22 cellular contexts compared by ENCODE assay signal in the genomic region with DNA sequence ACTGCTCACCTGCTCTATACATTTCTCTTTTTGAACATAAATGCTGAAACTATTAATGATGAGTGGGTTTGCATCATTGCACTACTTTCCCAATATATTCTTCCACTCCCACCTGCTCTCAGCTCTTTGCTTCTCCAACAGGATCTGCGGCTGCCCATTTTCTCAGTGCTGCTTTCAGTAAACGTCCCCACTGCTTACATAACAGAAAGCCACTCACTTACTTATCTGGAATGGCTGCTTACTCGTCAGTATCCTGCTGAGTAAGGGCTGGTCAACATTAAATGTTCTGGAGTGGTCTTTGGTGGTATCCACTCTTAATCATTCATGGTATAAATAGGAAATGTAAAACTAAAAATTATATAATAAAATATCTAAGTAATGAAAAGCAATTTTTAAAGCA.
DNase-seq lines count a peak whose midpoint lies in the region; ATAC-seq and TF ChIP-seq lines count a peak whose summit lies in the region.
"Had no signal": no experiment of that assay in that cellular context is flagged by ENCODE, and none has a peak within 500 bp of the region (broad histone marks: within the 10 kb centered on the region; RNA-seq: fewer than 3 reads in every experiment).

No MANE protein-coding gene starts in this region.

- H3K27ac ChIP-seq in colonic mucosa, result no peak overlapping the region
- H3K27ac ChIP-seq: A549; BLaER1 treated with 17β-estradiol and CSF1 and Interleukin-3, amounts not matched to agents 10 nM and 100 nM had no signal

- H3K9me3 Mint-ChIP-seq in WTC11, result peaks cover 3% of the 10 kb centered on the region; the same call in 1 of the 2 replicates
- H3K9me3 Mint-ChIP-seq: CD4-positive, alpha-beta T cell; H9 had no signal

- no peak overlapping the region for H3K27ac Mint-ChIP-seq in WTC11
- H3K27ac Mint-ChIP-seq: CD14-positive monocyte; CD4-positive, alpha-beta T cell; CD8-positive, alpha-beta memory T cell; H9 had no signal

- TF ChIP-seq CTCF in WTC11 (IDR thresholded peaks at IDR 0.05) (no peak), colonic mucosa (IDR thresholded peaks at IDR 0.05) (no peak)

- no peaks in the 10 kb centered on the region for H3K4me1 ChIP-seq in colonic mucosa
- H3K4me1 ChIP-seq: A549; BE2C; BLaER1 treated with 17β-estradiol and CSF1 and Interleukin-3, amounts not matched to agents 10 nM and 100 nM had no signal

- H3K27me3 Mint-ChIP-seq in WTC11 (ENCODE audit: low read depth), result no peaks in the 10 kb centered on the region
- H3K27me3 Mint-ChIP-seq: CD4-positive, alpha-beta T cell had no signal

- H3K27me3 ChIP-seq in colonic mucosa, result no peaks in the 10 kb centered on the region
- H3K27me3 ChIP-seq: BE2C; BLaER1 treated with 17β-estradiol and CSF1 and Interleukin-3, amounts not matched to agents 10 nM and 100 nM had no signal

- H3K4me3 Mint-ChIP-seq in WTC11, result no peak overlapping the region
- H3K4me3 Mint-ChIP-seq: CD14-positive monocyte; CD4-positive, alpha-beta T cell; CD8-positive, alpha-beta memory T cell; H9 had no signal

- peak; percentile 65 for ATAC-seq in WTC11
- no peak for ATAC-seq in GM21528 (IDR thresholded peaks at IDR 0.05; ENCODE audit: low FRiP score, unreplicated experiment)
- ATAC-seq: A549, GM12878, HCT116 had no signal

- peak; percentile 11 for DNase-seq in COR-L47 (lab: John Stamatoyannopoulos, UW)
- DNase-seq in WTC11 (ENCODE audit: low spot score), result no peak
- DNase-seq in inferior parietal cortex (ENCODE audit: extremely low spot score), result peak; percentile 9
- peak; percentile 45 for DNase-seq in putamen (ENCODE audit: low spot score)
- DNase-seq in colonic mucosa, result no peak
- DNase-seq in activated T-cell treated with anti-CD3 and anti-CD28 coated beads for 4 hours, result no peak
- DNase-seq in GM03348 (ENCODE audit: low spot score), result no peak
- DNase-seq: 8988T; ACHN; AML-193; BE2C; Calu3; CD4-positive, alpha-beta T cell; CD8-positive, alpha-beta memory T cell; DND-41; H9 had no signal

- H3K9ac ChIP-seq in colonic mucosa (ENCODE audit: low read depth in 2 of 2, low read length in 2 of 2), result no peak overlapping the region
- H3K9ac ChIP-seq: BLaER1 treated with 17β-estradiol and CSF1 and Interleukin-3, amounts not matched to agents 10 nM and 100 nM had no signal

- no peaks in the 10 kb centered on the region for H3K36me3 Mint-ChIP-seq in WTC11
- H3K36me3 Mint-ChIP-seq: CD14-positive monocyte; CD8-positive, alpha-beta memory T cell had no signal

- peaks cover 7% of the 10 kb centered on the region for H3K4me1 Mint-ChIP-seq in WTC11
- H3K4me1 Mint-ChIP-seq: CD14-positive monocyte; CD8-positive, alpha-beta memory T cell had no signal

- H3K36me3 ChIP-seq in colonic mucosa, result no peaks in the 10 kb centered on the region
- H3K36me3 ChIP-seq: BE2C; BLaER1 treated with 17β-estradiol and CSF1 and Interleukin-3, amounts not matched to agents 10 nM and 100 nM had no signal

- intact Hi-C loops in colonic mucosa (cut with DNase I), result no loop called here

- H3K9me3 ChIP-seq in colonic mucosa, result no peaks in the 10 kb centered on the region
- H3K9me3 ChIP-seq: A549; BE2C; BLaER1 treated with 17β-estradiol and CSF1 and Interleukin-3, amounts not matched to agents 10 nM and 100 nM had no signal

- POLR2A ChIA-PET in WTC11 (lab: Charles Lee), result no interaction called here

- CTCF ChIA-PET in WTC11 (lab: Charles Lee), result interaction anchor here (0.9 kb wide), 2 partner anchors 60 to 79 kb away, joined by 3 read pairs; no protein-coding TSS in a partner anchor

- H3K4me3 ChIP-seq in colonic mucosa, result no peak overlapping the region
- H3K4me3 ChIP-seq: A549; BLaER1 treated with 17β-estradiol and CSF1 and Interleukin-3, amounts not matched to agents 10 nM and 100 nM; GM12878 had no signal

TF ChIP-seq in WTC11, 78 proteins besides CTCF, POLR2A, EP300 and RAD21:
- TF ChIP-seq FOXP1 (CRISPR knock-in tag; IDR thresholded peaks at IDR 0.05; ENCODE audit: borderline replicate concordance) (no peak), IRF2 (CRISPR knock-in tag; IDR thresholded peaks at IDR 0.05; ENCODE audit: borderline replicate concordance, low read depth) (no peak), OVOL2 (CRISPR knock-in tag; IDR thresholded peaks at IDR 0.05; ENCODE audit: borderline replicate concordance) (no peak), CBFB (CRISPR knock-in tag; IDR thresholded peaks at IDR 0.05; ENCODE audit: low read depth) (no peak), ZNF416 (CRISPR knock-in tag; IDR thresholded peaks at IDR 0.05) (no peak), TEAD4 (CRISPR knock-in tag; IDR thresholded peaks at IDR 0.05) (no peak), GRHL2 (CRISPR knock-in tag; IDR thresholded peaks at IDR 0.05; ENCODE audit: insufficient replicate concordance, severe bottlenecking) (no peak), ZNF121 (CRISPR knock-in tag; IDR thresholded peaks at IDR 0.05) (no peak), TCF7 (CRISPR knock-in tag; IDR thresholded peaks at IDR 0.05; ENCODE audit: low read depth) (no peak), CREB1 (CRISPR knock-in tag; IDR thresholded peaks at IDR 0.05) (no peak), SOX15 (CRISPR knock-in tag; IDR thresholded peaks at IDR 0.05) (no peak), GTF2I (CRISPR knock-in tag; conservative IDR thresholded peaks at IDR 0.05) (no peak), ELF4 (CRISPR knock-in tag; IDR thresholded peaks at IDR 0.05; ENCODE audit: low read depth) (no peak)
- TF ChIP-seq, protein P1, sequence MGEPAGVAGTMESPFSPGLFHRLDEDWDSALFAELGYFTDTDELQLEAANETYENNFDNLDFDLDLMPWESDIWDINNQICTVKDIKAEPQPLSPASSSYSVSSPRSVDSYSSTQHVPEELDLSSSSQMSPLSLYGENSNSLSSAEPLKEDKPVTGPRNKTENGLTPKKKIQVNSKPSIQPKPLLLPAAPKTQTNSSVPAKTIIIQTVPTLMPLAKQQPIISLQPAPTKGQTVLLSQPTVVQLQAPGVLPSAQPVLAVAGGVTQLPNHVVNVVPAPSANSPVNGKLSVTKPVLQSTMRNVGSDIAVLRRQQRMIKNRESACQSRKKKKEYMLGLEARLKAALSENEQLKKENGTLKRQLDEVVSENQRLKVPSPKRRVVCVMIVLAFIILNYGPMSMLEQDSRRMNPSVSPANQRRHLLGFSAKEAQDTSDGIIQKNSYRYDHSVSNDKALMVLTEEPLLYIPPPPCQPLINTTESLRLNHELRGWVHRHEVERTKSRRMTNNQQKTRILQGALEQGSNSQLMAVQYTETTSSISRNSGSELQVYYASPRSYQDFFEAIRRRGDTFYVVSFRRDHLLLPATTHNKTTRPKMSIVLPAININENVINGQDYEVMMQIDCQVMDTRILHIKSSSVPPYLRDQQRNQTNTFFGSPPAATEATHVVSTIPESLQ (CRISPR knock-in tag; IDR thresholded peaks at IDR 0.05), result no peak
- TF ChIP-seq, protein P2, sequence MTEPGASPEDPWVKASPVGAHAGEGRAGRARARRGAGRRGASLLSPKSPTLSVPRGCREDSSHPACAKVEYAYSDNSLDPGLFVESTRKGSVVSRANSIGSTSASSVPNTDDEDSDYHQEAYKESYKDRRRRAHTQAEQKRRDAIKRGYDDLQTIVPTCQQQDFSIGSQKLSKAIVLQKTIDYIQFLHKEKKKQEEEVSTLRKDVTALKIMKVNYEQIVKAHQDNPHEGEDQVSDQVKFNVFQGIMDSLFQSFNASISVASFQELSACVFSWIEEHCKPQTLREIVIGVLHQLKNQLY (CRISPR knock-in tag; IDR thresholded peaks at IDR 0.05), result no peak
- TF ChIP-seq, protein P3, sequence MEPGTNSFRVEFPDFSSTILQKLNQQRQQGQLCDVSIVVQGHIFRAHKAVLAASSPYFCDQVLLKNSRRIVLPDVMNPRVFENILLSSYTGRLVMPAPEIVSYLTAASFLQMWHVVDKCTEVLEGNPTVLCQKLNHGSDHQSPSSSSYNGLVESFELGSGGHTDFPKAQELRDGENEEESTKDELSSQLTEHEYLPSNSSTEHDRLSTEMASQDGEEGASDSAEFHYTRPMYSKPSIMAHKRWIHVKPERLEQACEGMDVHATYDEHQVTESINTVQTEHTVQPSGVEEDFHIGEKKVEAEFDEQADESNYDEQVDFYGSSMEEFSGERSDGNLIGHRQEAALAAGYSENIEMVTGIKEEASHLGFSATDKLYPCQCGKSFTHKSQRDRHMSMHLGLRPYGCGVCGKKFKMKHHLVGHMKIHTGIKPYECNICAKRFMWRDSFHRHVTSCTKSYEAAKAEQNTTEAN (CRISPR knock-in tag; IDR thresholded peaks at IDR 0.05), result no peak
- TF ChIP-seq, protein P4, sequence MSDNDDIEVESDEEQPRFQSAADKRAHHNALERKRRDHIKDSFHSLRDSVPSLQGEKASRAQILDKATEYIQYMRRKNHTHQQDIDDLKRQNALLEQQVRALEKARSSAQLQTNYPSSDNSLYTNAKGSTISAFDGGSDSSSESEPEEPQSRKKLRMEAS (CRISPR knock-in tag; IDR thresholded peaks at IDR 0.05), result no peak
- TF ChIP-seq, protein P5, sequence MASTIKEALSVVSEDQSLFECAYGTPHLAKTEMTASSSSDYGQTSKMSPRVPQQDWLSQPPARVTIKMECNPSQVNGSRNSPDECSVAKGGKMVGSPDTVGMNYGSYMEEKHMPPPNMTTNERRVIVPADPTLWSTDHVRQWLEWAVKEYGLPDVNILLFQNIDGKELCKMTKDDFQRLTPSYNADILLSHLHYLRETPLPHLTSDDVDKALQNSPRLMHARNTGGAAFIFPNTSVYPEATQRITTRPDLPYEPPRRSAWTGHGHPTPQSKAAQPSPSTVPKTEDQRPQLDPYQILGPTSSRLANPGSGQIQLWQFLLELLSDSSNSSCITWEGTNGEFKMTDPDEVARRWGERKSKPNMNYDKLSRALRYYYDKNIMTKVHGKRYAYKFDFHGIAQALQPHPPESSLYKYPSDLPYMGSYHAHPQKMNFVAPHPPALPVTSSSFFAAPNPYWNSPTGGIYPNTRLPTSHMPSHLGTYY (CRISPR knock-in tag; IDR thresholded peaks at IDR 0.05), result no peak

Comparison
In these comparisons a context has a peak if more than half of its experiments do, and no peak if none do; other contexts are left out.
1. DNase-seq: peak in COR-L47 (single experiment), inferior parietal cortex (single experiment) and putamen (single experiment); none in WTC11 (single experiment), colonic mucosa (single experiment), activated T-cell treated with anti-CD3 and anti-CD28 coated beads for 4 hours (single experiment) and GM03348 (single experiment).